8 cellular contexts compared by ENCODE assay signal in genomic region chr17:45487704-45488103, GRCh38. TPM values are rescaled to one million over a fixed set of nuclear protein-coding genes. Genes with fewer than 3 reads are reported as not detected.
A peak's percentile ranks its signal among the peaks of the same experiment; 100 is the strongest.
DNase-seq lines count a peak whose midpoint lies in the region; ATAC-seq and TF ChIP-seq lines count a peak whose summit lies in the region.
"Not testable (repeated sequence)": the region's sequence is repeated elsewhere in the genome, so short reads cannot be mapped to it uniquely, and the experiment has no call there.

No MANE protein-coding gene starts in this region.

- not testable (repeated sequence) for H3K9ac ChIP-seq in IMR-90 (ENCODE audit: low read depth, low read length)

- H3K4me1 ChIP-seq in IMR-90 (ENCODE audit: control insufficient read depth, insufficient read depth, low read length); right cardiac atrium (ENCODE audit: control insufficient read depth, insufficient read depth, low read length): not testable (repeated sequence)
- peaks cover 44% of the 10 kb centered on the region for H3K4me1 ChIP-seq in PC-9 (replicated peaks; ENCODE audit: insufficient read depth)

- H3K4ac ChIP-seq in IMR-90 (ENCODE audit: low read depth, low read length) = peak overlapping the region; percentile 53; the same call in 1 of the 2 replicates

- not testable (repeated sequence) for H3K23ac ChIP-seq in IMR-90 (ENCODE audit: low read depth, low read length)

- H3K27ac Mint-ChIP-seq in activated T-cell treated with anti-CD3 and anti-CD28 coated beads, Interleukin-2, amount 50 U/mL, for 24 hours = peak overlapping the region; percentile 85
- peak overlapping the region in 1 of 2 donors; percentile 78 for H3K27ac Mint-ChIP-seq in natural killer cell treated with Interleukin-12 subunit alpha and Interleukin-12 subunit beta and Interleukin-15 and Interleukin-18, amount 100 ng/mL, for 72 hours

- TF ChIP-seq RAD21 in IMR-90 (IDR thresholded peaks at IDR 0.05; ENCODE audit: low read length) = not testable (repeated sequence)

- H2AFZ ChIP-seq in IMR-90 (replicated peaks; ENCODE audit: low read length, poor library complexity); PC-9: not testable (repeated sequence)

- H3K79me1 ChIP-seq in IMR-90 (ENCODE audit: low read depth in 1 of 2, low read length in 2 of 2) = peaks cover 0 to 20% of the 10 kb centered on the region in 2 experiments; a peak in 2 of 4 replicates

- TF ChIP-seq CTCF in IMR-90 (conservative IDR thresholded peaks at IDR 0.05; ENCODE audit: low read depth, low read length); PC-9 (conservative IDR thresholded peaks at IDR 0.05): not testable (repeated sequence)

- not testable (repeated sequence) for H4K5ac ChIP-seq in IMR-90 (ENCODE audit: low read depth, low read length)

- H3K4me1 Mint-ChIP-seq in activated T-cell treated with anti-CD3 and anti-CD28 coated beads, Interleukin-2, amount 50 U/mL, for 24 hours (ENCODE audit: low read depth) = peaks cover 36% of the 10 kb centered on the region
- H3K4me1 Mint-ChIP-seq in natural killer cell treated with Interleukin-12 subunit alpha and Interleukin-12 subunit beta and Interleukin-15 and Interleukin-18, amount 100 ng/mL, for 72 hours (ENCODE audit: low read depth in 2 of 2) = peaks cover 33 to 36% of the 10 kb centered on the region in 2 donors

- ATAC-seq in IMR-90 (ENCODE audit: low read depth) (peak; percentile 38; the same call in 1 of the 2 replicates), right cardiac atrium (peak; percentile 62 to 63)
- not testable (repeated sequence) for ATAC-seq in natural killer cell treated with Interleukin-12 subunit alpha and Interleukin-12 subunit beta and Interleukin-15 and Interleukin-18, amount 100 ng/mL, for 72 hours

- not testable (repeated sequence) for H3K27me3 ChIP-seq in IMR-90 (ENCODE audit: control insufficient read depth, insufficient read depth, low read length); PC-9 (ENCODE audit: insufficient read depth, low read depth); right cardiac atrium (ENCODE audit: control insufficient read depth, insufficient read depth)

- not testable (repeated sequence) for BruUV-seq in IMR-90 (replicated peaks; lab: Mats Ljungman, UMichigan); PC-9 (replicated peaks; lab: Mats Ljungman, UMichigan)

- H3K36me3 Mint-ChIP-seq in activated T-cell treated with anti-CD3 and anti-CD28 coated beads, Interleukin-2, amount 50 U/mL, for 24 hours (ENCODE audit: low read depth); natural killer cell treated with Interleukin-12 subunit alpha and Interleukin-12 subunit beta and Interleukin-15 and Interleukin-18, amount 100 ng/mL, for 72 hours: not testable (repeated sequence)

- not testable (repeated sequence) for H2AK9ac ChIP-seq in IMR-90 (replicated peaks; ENCODE audit: low read depth, low read length, poor library complexity)

- H4K91ac ChIP-seq in IMR-90 (ENCODE audit: insufficient read depth, low read depth, low read length) = not testable (repeated sequence)

- peak; percentile 60 for DNase-seq in CD1c-positive myeloid dendritic cell (ENCODE audit: extremely low spot score)
- DNase-seq in IMR-90 = peak; percentile 88
- peak; percentile 69 to 96 for DNase-seq in PC-9
- DNase-seq in activated T-cell treated with anti-CD3 and anti-CD28 coated beads, Interleukin-2, amount 50 U/mL, for 24 hours; natural killer cell treated with Interleukin-12 subunit alpha and Interleukin-12 subunit beta and Interleukin-15 and Interleukin-18, amount 100 ng/mL, for 72 hours (ENCODE audit: low spot score): not testable (repeated sequence)
- DNase-seq in dermis microvascular lymphatic vessel endothelial cell (ENCODE audit: low read depth in 2 of 2) = peak; percentile 71 to 88
- peak; percentile 83 to 91 (median 84) for DNase-seq in right cardiac atrium
- peak in 43 of 49 donors; percentile 8 to 83 (median 45) for DNase-seq in substantia nigra (lab: John Stamatoyannopoulos, UW)

- H3K4me3 ChIP-seq in IMR-90 (ENCODE audit: insufficient read depth, low read depth, low read length); PC-9; right cardiac atrium (ENCODE audit: low read length): not testable (repeated sequence)

- not testable (repeated sequence) for H3K27ac ChIP-seq in IMR-90 (ENCODE audit: insufficient read depth, low read length)
- H3K27ac ChIP-seq in PC-9 (peak overlapping the region; percentile 93), right cardiac atrium (ENCODE audit: low read length) (peak overlapping the region; percentile 52), substantia nigra (ENCODE audit: low read depth, low read length, poor library complexity, severe bottlenecking) (peak overlapping the region; percentile 45)

- H3K4me2 ChIP-seq in IMR-90 (ENCODE audit: low read depth, low read length) = not testable (repeated sequence)
- H3K4me2 ChIP-seq in PC-9 = peak overlapping the region; percentile 66

- H3K9me1 ChIP-seq in IMR-90 (ENCODE audit: insufficient read depth, low read length) = not testable (repeated sequence)

- not testable (repeated sequence) for H3K56ac ChIP-seq in IMR-90 (ENCODE audit: extremely low read depth, insufficient read depth, low read length)

- not testable (repeated sequence) for H3K4me3 Mint-ChIP-seq in activated T-cell treated with anti-CD3 and anti-CD28 coated beads, Interleukin-2, amount 50 U/mL, for 24 hours
- H3K4me3 Mint-ChIP-seq in natural killer cell treated with Interleukin-12 subunit alpha and Interleukin-12 subunit beta and Interleukin-15 and Interleukin-18, amount 100 ng/mL, for 72 hours = peak overlapping the region; percentile 18

- H3K27me3 Mint-ChIP-seq in activated T-cell treated with anti-CD3 and anti-CD28 coated beads, Interleukin-2, amount 50 U/mL, for 24 hours; natural killer cell treated with Interleukin-12 subunit alpha and Interleukin-12 subunit beta and Interleukin-15 and Interleukin-18, amount 100 ng/mL, for 72 hours: not testable (repeated sequence)

- not testable (repeated sequence) for H3F3A ChIP-seq in PC-9 (ENCODE audit: insufficient read depth, low read depth)

- H2AK5ac ChIP-seq in IMR-90 (ENCODE audit: low read depth, low read length) = not testable (repeated sequence)

- in situ Hi-C loops in IMR-90 (cut with MboI; ENCODE audit: low sequenced_read_pairs) = not testable (repeated sequence)

- CTCF ChIA-PET in IMR-90 (lab: Yijun Ruan, JAX); PC-9 (lab: Charles Lee): not testable (repeated sequence)

- H3K18ac ChIP-seq in IMR-90 (ENCODE audit: low read depth, low read length) = not testable (repeated sequence)

- H3K9me3 ChIP-seq in IMR-90 (ENCODE audit: control insufficient read depth, insufficient read depth, low read length); PC-9 (ENCODE audit: insufficient read depth, low read depth); right cardiac atrium (ENCODE audit: control insufficient read depth, low read length): not testable (repeated sequence)

- no CpG with 5 or more reads among the region's 2 CpGs for WGBS in IMR-90 (ENCODE audit: extremely low coverage in 2 of 2, insufficient read length in 1 of 2), 2 experiments
- 14% methylated on average over 2 of the region's 2 CpGs for WGBS in right cardiac atrium

- H4K20me1 ChIP-seq in IMR-90 (ENCODE audit: insufficient read depth, low read length); PC-9 (ENCODE audit: insufficient read depth): not testable (repeated sequence)

- not testable (repeated sequence) for H2BK120ac ChIP-seq in IMR-90 (ENCODE audit: low read depth, low read length)

- POLR2A ChIA-PET in IMR-90 (lab: Charles Lee; ENCODE audit: unreplicated experiment); PC-9 (lab: Charles Lee; ENCODE audit: unreplicated experiment): not testable (repeated sequence)

- not testable (repeated sequence) for H3K9me2 ChIP-seq in PC-9 (ENCODE audit: insufficient read depth)

- H2BK15ac ChIP-seq in IMR-90 (ENCODE audit: low read depth, low read length) = not testable (repeated sequence)

- H3K9me3 Mint-ChIP-seq in activated T-cell treated with anti-CD3 and anti-CD28 coated beads, Interleukin-2, amount 50 U/mL, for 24 hours; natural killer cell treated with Interleukin-12 subunit alpha and Interleukin-12 subunit beta and Interleukin-15 and Interleukin-18, amount 100 ng/mL, for 72 hours: not testable (repeated sequence)

- H3K79me2 ChIP-seq in PC-9 (ENCODE audit: low read depth) = peaks cover 40% of the 10 kb centered on the region

- dilution Hi-C loops in IMR-90 (cut with HindIII; ENCODE audit: low sequenced_read_pairs, unreplicated experiment) = not testable (repeated sequence)

- intact Hi-C loops in IMR-90 (cut with micrococcal nuclease); PC-9 (cut with micrococcal nuclease; ENCODE audit: unreplicated experiment); right cardiac atrium (cut with DNase I): not testable (repeated sequence)

- not testable (repeated sequence) for TF ChIP-seq POLR2A in IMR-90 (IDR thresholded peaks at IDR 0.05; ENCODE audit: low read depth, low read length)

- H2BK5ac ChIP-seq in IMR-90 (ENCODE audit: low read depth, low read length, poor library complexity, severe bottlenecking) = peak overlapping the region; percentile 44

- not testable (repeated sequence) for H3K14ac ChIP-seq in IMR-90 (replicated peaks; ENCODE audit: low read depth, low read length)

- not testable (repeated sequence) for H2BK20ac ChIP-seq in IMR-90 (ENCODE audit: low read depth, low read length)

- H4K8ac ChIP-seq in IMR-90 (ENCODE audit: low read depth in 2 of 2, low read length in 2 of 2) = not testable (repeated sequence)

- not testable (repeated sequence) for H3K36me3 ChIP-seq in IMR-90 (ENCODE audit: control insufficient read depth, insufficient read depth, low read length); PC-9 (ENCODE audit: low read depth)

RNA-seq across cellular contexts. Expression of gene PLEKHM1, which starts 2.8 kb away (rescaled TPM):
- total RNA-seq in IMR-90 (2012; rRNA removed) (4.2 and 4.7 TPM in 2 replicates), PC-9 (2021) (42.5 and 49.6 TPM in 2 replicates), dermis microvascular lymphatic vessel endothelial cell (12.7 and 21.7 TPM in 2 replicates), right cardiac atrium (10 to 100 TPM; 26.3 to 31.0 (median 29.4) TPM)
- polyA plus RNA-seq in IMR-90 (2012; rRNA removed) (16.4 and 17.1 TPM in 2 replicates), right cardiac atrium (11.9 TPM)
- 19.0 and 19.9 TPM in 2 replicates for polyA plus RNA-seq in IMR-90 (2012; cell fraction: cytosol; rRNA removed)
- polyA plus RNA-seq in IMR-90 (2012; cell fraction: nucleus; rRNA removed; ENCODE audit: low replicate concordance) = 35.0 and 53.2 TPM in 2 replicates
- 10 to 100 TPM; 63.1 to 68.1 TPM for total RNA-seq in natural killer cell treated with Interleukin-12 subunit alpha and Interleukin-12 subunit beta and Interleukin-15 and Interleukin-18, amount 100 ng/mL, for 72 hours

RNA-seq across cellular contexts. Expression of gene ARHGAP27, which starts 55.0 kb away (rescaled TPM):
- total RNA-seq in IMR-90 (2012; rRNA removed) (under 0.01 and 0.56 TPM in 2 replicates), PC-9 (2021) (60.6 and 61.4 TPM in 2 replicates), dermis microvascular lymphatic vessel endothelial cell (19.3 and 37.0 TPM in 2 replicates), right cardiac atrium (10 to 100 TPM; 25.1 to 32.0 (median 28.1) TPM)
- polyA plus RNA-seq in IMR-90 (2012; rRNA removed) (0.89 and 1.9 TPM in 2 replicates), right cardiac atrium (26.8 TPM)
- 0.37 and 0.67 TPM in 2 replicates for polyA plus RNA-seq in IMR-90 (2012; cell fraction: cytosol; rRNA removed)
- polyA plus RNA-seq in IMR-90 (2012; cell fraction: nucleus; rRNA removed; ENCODE audit: low replicate concordance) = 7.4 and 16.4 TPM in 2 replicates
- 100 to 1,000 TPM in 1 of 2 donors, 10 to 100 TPM in 1; 79.1 to 102 TPM for total RNA-seq in natural killer cell treated with Interleukin-12 subunit alpha and Interleukin-12 subunit beta and Interleukin-15 and Interleukin-18, amount 100 ng/mL, for 72 hours

Comparison
In these comparisons a context has a peak if more than half of its experiments do, and no peak if none do; other contexts are left out.
1. RNA of gene ARHGAP27, which starts 55.0 kb away (total RNA-seq): 79.1 to 102 TPM in natural killer cell treated with Interleukin-12 subunit alpha and Interleukin-12 subunit beta and Interleukin-15 and Interleukin-18, amount 100 ng/mL, for 72 hours, 60.6 to 61.4 TPM in PC-9, 25.1 to 32.0 TPM in right cardiac atrium and 19.3 to 37.0 TPM in dermis microvascular lymphatic vessel endothelial cell; under 0.01 to 0.56 TPM in IMR-90; every median in the first group is over 10 times any median in the second.